8 cellular contexts compared by ENCODE assay signal in the genomic region with DNA sequence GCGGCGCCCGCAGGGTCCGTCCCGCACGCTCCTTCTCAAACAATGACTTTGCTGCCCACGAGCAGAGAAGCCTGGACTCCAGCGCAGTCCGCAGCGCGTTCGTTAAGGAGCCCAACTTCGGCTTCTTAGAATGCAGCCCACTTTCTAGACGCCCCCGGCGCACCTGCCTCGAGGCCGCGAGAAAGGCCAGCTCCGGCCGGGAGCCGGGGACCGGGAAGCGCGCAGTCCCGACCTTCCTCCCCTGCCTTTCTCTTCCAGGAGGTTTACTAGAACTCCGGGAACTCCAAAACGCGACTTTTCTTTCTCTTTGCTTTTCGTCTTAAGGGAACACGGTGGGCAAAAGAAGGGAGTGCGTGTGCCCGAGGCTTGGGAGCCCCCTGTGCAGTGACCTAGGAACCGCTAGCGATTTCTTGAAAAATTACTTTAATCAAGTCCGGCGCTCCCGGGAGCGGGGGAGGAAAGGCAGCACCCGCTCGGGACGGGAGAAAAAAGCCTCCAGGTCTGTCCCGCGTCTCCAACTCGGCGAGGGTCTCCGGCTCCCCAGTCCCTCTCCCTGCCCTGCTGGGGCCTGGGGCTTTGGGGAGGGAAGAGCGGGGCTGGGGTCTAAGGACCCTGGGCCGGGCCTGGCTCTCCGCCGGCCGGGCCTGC. TPM values are rescaled to one million over a fixed set of nuclear protein-coding genes. Genes with fewer than 3 reads are reported as not detected.
A peak's percentile ranks its signal among the peaks of the same experiment; 100 is the strongest.
DNase-seq lines count a peak whose midpoint lies in the region; ATAC-seq, FAIRE-seq and TF ChIP-seq lines count a peak whose summit lies in the region.

No MANE protein-coding gene starts in this region.

- H3K4me3 ChIP-seq in ascending aorta: peak overlapping the region; percentile 37 to 57
- H3K4me3 ChIP-seq in lower lobe of right lung: peak overlapping the region; percentile 56

- peaks cover 38% of the 10 kb centered on the region for H3K27me3 ChIP-seq in ascending aorta
- H3K27me3 ChIP-seq in lower lobe of right lung (ENCODE audit: low read depth): peaks cover 99% of the 10 kb centered on the region

- intact Hi-C loops in ascending aorta (cut with DNase I): no loop called here
- intact Hi-C loops in lower lobe of right lung (cut with DNase I): no loop called here

- H3K9me3 ChIP-seq in ascending aorta (no peaks in the 10 kb centered on the region), lower lobe of right lung (no peaks in the 10 kb centered on the region)

- H3K36me3 ChIP-seq in ascending aorta (no peaks in the 10 kb centered on the region), lower lobe of right lung (no peaks in the 10 kb centered on the region)

- ATAC-seq in lower lobe of right lung: no peak
- ATAC-seq in GM21528 (IDR thresholded peaks at IDR 0.05; ENCODE audit: low FRiP score, unreplicated experiment): no peak

- no peak for FAIRE-seq in frontal cortex (lab: Jason Lieb, UNC)

- TF ChIP-seq CTCF in GM20000 (IDR thresholded peaks at IDR 0.05; ENCODE audit: extremely low read depth, missing control alignments) (no peak), ascending aorta (IDR thresholded peaks at IDR 0.05) (no peak), lower lobe of right lung (IDR thresholded peaks at IDR 0.05) (no peak)

- DNase-seq in 8988T: peak; percentile 54
- peak; percentile 49 for DNase-seq in GM20000 (ENCODE audit: low spot score)
- no peak for DNase-seq in ascending aorta (ENCODE audit: low spot score in 2 of 2)
- no peak for DNase-seq in lower lobe of right lung
- DNase-seq in NCI-H2081 (lab: John Stamatoyannopoulos, UW): no peak
- DNase-seq in frontal cortex (ENCODE audit: low spot score in 2 of 2): no peak
- DNase-seq in COR-L47 (lab: John Stamatoyannopoulos, UW): no peak

- H3K4me1 ChIP-seq in ascending aorta (peaks cover 5 to 20% of the 10 kb centered on the region in 2 donors), lower lobe of right lung (peaks cover 30% of the 10 kb centered on the region)

- no peak overlapping the region for H3K27ac ChIP-seq in ascending aorta
- peak overlapping the region; percentile 84 for H3K27ac ChIP-seq in lower lobe of right lung

RNA-seq across cellular contexts. Expression of gene HNF1B, which starts 2.6 kb away (rescaled TPM):
- total RNA-seq in ascending aorta (not detected), lower lobe of right lung (15.2 TPM), frontal cortex (not detected)

Comparison
In these comparisons a context has a peak if more than half of its experiments do, and no peak if none do; other contexts are left out.
1. DNase-seq: peak in 8988T (single experiment) and GM20000 (single experiment); none in ascending aorta (0 of 2), lower lobe of right lung (single experiment), NCI-H2081 (0 of 2), frontal cortex (0 of 2) and COR-L47 (single experiment).
2. RNA of gene HNF1B, which starts 2.6 kb away (total RNA-seq): 15.2 TPM in lower lobe of right lung (single experiment); not detected in ascending aorta (single experiment) and not detected in frontal cortex (single experiment); every median in the first group is over 10 times any median in the second.